Comparison of ENCODE assay signal across 1 cellular context in the genomic region with DNA sequence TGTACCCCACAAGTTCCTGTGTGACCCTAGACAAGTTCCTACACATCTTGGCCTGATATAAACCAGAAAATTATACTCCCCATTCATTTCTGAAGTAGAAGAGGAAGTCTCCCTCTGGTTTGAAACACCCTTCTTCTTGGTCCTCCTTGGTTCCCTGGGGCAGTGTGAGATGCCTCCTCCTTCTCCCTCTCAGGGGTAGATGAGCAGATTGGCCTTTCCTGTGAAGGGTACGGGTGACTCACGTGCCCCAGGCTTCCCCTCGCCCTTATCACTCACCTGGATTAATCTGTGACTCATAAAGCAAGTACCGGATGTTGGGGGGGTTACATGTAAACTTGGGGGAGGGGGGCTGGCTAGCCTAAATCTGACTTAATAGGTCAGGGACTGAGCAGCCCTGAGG.
TF ChIP-seq lines count a peak whose summit lies in the region.

No MANE protein-coding gene starts in this region.

TF ChIP-seq in GM12878, 131 proteins besides CTCF, POLR2A, EP300 and RAD21:
- TF ChIP-seq IRF4 (IDR thresholded peaks at IDR 0.05; ENCODE audit: low read depth, low read length) (peak; percentile 58; the same call in 1 of the 2 replicates), RCOR1 (conservative IDR thresholded peaks at IDR 0.05; ENCODE audit: low read depth, low read length) (no peak), SIX5 (IDR thresholded peaks at IDR 0.05; ENCODE audit: low read depth, low read length, severe bottlenecking) (no peak), MEF2A (IDR thresholded peaks at IDR 0.05; ENCODE audit: insufficient read depth, low read depth, low read length) (0 out of 2 replicates have a peak, but pooled peaks have one; percentile 43), YBX1 (IDR thresholded peaks at IDR 0.05) (no peak), DPF2 (IDR thresholded peaks at IDR 0.05) (peak; percentile 33; the same call in 1 of the 2 replicates), FOS (IDR thresholded peaks at IDR 0.05; ENCODE audit: borderline replicate concordance, extremely low read depth, insufficient read length) (no peak), IKZF1 (conservative IDR thresholded peaks at IDR 0.05) (peak; percentile 38), SP1 (IDR thresholded peaks at IDR 0.05; ENCODE audit: low read depth, low read length) (no peak), SREBF1 (IDR thresholded peaks at IDR 0.05; ENCODE audit: low read length) (no peak), PAX8 (IDR thresholded peaks at IDR 0.05) (no peak), EZH2 (IDR thresholded peaks at IDR 0.05; ENCODE audit: borderline replicate concordance, control insufficient read depth, low read depth, low read length) (no peak), SMC3 (IDR thresholded peaks at IDR 0.05; ENCODE audit: borderline replicate concordance, low read length) (no peak), NR2F1 (conservative IDR thresholded peaks at IDR 0.05) (0 out of 2 replicates have a peak, but pooled peaks have one; percentile 24), BHLHE40 (IDR thresholded peaks at IDR 0.05; ENCODE audit: borderline replicate concordance in 1 of 2, low read depth in 2 of 2, low read length in 1 of 2) (peak; percentile 85 to 86), CEBPB (IDR thresholded peaks at IDR 0.05; ENCODE audit: borderline replicate concordance in 1 of 2, low read depth in 2 of 2, low read length in 2 of 2) (no peak), FOXK2 (IDR thresholded peaks at IDR 0.05) (no peak), JUNB (IDR thresholded peaks at IDR 0.05) (peak; percentile 87), RUNX3 (IDR thresholded peaks at IDR 0.05; ENCODE audit: low read length) (peak; percentile 68), RBBP5 (conservative IDR thresholded peaks at IDR 0.05) (no peak), CBFB (IDR thresholded peaks at IDR 0.05; ENCODE audit: low read depth) (no peak), JUND (IDR thresholded peaks at IDR 0.05; ENCODE audit: low read depth, low read length) (no peak), SMAD5 (IDR thresholded peaks at IDR 0.05; ENCODE audit: low read depth) (no peak), MTA3 (IDR thresholded peaks at IDR 0.05; ENCODE audit: borderline replicate concordance, low read length) (0 out of 2 replicates have a peak, but pooled peaks have one; percentile 54), ASH2L (IDR thresholded peaks at IDR 0.05; ENCODE audit: borderline replicate concordance, low read depth) (no peak), CREM (IDR thresholded peaks at IDR 0.05; ENCODE audit: low read depth) (peak; percentile 46; the same call in 1 of the 2 replicates), RB1 (IDR thresholded peaks at IDR 0.05; ENCODE audit: borderline replicate concordance) (no peak), ZNF274 (IDR thresholded peaks at IDR 0.05; ENCODE audit: insufficient read depth, insufficient read length) (no peak), ETV6 (conservative IDR thresholded peaks at IDR 0.05 in 1 of 2, IDR thresholded peaks at IDR 0.05 in 1 of 2; ENCODE audit: borderline replicate concordance in 1 of 2, low read depth in 1 of 2) (peak in 1 of 2 experiments; percentile 54; a peak in 1 of 4 replicates), ESRRA (IDR thresholded peaks at IDR 0.05; ENCODE audit: low read length) (no peak), NFIC (IDR thresholded peaks at IDR 0.05; ENCODE audit: low read depth, low read length) (0 out of 2 replicates have a peak, but pooled peaks have one; percentile 23), KLF5 (IDR thresholded peaks at IDR 0.05; ENCODE audit: partially characterized antibody) (no peak), IKZF2 (IDR thresholded peaks at IDR 0.05) (peak in 1 of 2 experiments; percentile 32; a peak in 2 of 4 replicates), SRF (IDR thresholded peaks at IDR 0.05; ENCODE audit: low read depth in 2 of 2, low read length in 2 of 2) (no peak), SPI1 (IDR thresholded peaks at IDR 0.05; ENCODE audit: borderline replicate concordance, insufficient read depth, low read depth, low read length) (peak; percentile 77; the same call in 1 of the 2 replicates), YY1 (IDR thresholded peaks at IDR 0.05; ENCODE audit: low read depth, low read length) (no peak), EGR1 (IDR thresholded peaks at IDR 0.05; ENCODE audit: borderline replicate concordance in 1 of 2, low read depth in 2 of 2, low read length in 2 of 2) (0 out of 3 replicates have a peak, but pooled peaks of 1 of the 2 experiments have one; percentile 9), EED (IDR thresholded peaks at IDR 0.05; ENCODE audit: low read depth) (peak; percentile 56), TBL1XR1 (IDR thresholded peaks at IDR 0.05; ENCODE audit: low read depth, low read length) (no peak)
- TF ChIP-seq, protein P1, sequence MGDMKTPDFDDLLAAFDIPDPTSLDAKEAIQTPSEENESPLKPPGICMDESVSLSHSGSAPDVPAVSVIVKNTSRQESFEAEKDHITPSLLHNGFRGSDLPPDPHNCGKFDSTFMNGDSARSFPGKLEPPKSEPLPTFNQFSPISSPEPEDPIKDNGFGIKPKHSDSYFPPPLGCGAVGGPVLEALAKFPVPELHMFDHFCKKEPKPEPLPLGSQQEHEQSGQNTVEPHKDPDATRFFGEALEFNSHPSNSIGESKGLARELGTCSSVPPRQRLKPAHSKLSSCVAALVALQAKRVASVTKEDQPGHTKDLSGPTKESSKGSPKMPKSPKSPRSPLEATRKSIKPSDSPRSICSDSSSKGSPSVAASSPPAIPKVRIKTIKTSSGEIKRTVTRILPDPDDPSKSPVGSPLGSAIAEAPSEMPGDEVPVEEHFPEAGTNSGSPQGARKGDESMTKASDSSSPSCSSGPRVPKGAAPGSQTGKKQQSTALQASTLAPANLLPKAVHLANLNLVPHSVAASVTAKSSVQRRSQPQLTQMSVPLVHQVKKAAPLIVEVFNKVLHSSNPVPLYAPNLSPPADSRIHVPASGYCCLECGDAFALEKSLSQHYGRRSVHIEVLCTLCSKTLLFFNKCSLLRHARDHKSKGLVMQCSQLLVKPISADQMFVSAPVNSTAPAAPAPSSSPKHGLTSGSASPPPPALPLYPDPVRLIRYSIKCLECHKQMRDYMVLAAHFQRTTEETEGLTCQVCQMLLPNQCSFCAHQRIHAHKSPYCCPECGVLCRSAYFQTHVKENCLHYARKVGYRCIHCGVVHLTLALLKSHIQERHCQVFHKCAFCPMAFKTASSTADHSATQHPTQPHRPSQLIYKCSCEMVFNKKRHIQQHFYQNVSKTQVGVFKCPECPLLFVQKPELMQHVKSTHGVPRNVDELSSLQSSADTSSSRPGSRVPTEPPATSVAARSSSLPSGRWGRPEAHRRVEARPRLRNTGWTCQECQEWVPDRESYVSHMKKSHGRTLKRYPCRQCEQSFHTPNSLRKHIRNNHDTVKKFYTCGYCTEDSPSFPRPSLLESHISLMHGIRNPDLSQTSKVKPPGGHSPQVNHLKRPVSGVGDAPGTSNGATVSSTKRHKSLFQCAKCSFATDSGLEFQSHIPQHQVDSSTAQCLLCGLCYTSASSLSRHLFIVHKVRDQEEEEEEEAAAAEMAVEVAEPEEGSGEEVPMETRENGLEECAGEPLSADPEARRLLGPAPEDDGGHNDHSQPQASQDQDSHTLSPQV (IDR thresholded peaks at IDR 0.05): no peak
- TF ChIP-seq, protein P2, sequence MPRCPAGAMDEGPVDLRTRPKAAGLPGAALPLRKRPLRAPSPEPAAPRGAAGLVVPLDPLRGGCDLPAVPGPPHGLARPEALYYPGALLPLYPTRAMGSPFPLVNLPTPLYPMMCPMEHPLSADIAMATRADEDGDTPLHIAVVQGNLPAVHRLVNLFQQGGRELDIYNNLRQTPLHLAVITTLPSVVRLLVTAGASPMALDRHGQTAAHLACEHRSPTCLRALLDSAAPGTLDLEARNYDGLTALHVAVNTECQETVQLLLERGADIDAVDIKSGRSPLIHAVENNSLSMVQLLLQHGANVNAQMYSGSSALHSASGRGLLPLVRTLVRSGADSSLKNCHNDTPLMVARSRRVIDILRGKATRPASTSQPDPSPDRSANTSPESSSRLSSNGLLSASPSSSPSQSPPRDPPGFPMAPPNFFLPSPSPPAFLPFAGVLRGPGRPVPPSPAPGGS (IDR thresholded peaks at IDR 0.05; ENCODE audit: borderline replicate concordance, insufficient read depth, low read depth, low read length, poor library complexity, severe bottlenecking): no peak
- TF ChIP-seq, protein P3, sequence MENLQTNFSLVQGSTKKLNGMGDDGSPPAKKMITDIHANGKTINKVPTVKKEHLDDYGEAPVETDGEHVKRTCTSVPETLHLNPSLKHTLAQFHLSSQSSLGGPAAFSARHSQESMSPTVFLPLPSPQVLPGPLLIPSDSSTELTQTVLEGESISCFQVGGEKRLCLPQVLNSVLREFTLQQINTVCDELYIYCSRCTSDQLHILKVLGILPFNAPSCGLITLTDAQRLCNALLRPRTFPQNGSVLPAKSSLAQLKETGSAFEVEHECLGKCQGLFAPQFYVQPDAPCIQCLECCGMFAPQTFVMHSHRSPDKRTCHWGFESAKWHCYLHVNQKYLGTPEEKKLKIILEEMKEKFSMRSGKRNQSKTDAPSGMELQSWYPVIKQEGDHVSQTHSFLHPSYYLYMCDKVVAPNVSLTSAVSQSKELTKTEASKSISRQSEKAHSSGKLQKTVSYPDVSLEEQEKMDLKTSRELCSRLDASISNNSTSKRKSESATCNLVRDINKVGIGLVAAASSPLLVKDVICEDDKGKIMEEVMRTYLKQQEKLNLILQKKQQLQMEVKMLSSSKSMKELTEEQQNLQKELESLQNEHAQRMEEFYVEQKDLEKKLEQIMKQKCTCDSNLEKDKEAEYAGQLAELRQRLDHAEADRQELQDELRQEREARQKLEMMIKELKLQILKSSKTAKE (IDR thresholded peaks at IDR 0.05; ENCODE audit: low read depth, poor library complexity, severe bottlenecking): no peak
- TF ChIP-seq, protein P4, sequence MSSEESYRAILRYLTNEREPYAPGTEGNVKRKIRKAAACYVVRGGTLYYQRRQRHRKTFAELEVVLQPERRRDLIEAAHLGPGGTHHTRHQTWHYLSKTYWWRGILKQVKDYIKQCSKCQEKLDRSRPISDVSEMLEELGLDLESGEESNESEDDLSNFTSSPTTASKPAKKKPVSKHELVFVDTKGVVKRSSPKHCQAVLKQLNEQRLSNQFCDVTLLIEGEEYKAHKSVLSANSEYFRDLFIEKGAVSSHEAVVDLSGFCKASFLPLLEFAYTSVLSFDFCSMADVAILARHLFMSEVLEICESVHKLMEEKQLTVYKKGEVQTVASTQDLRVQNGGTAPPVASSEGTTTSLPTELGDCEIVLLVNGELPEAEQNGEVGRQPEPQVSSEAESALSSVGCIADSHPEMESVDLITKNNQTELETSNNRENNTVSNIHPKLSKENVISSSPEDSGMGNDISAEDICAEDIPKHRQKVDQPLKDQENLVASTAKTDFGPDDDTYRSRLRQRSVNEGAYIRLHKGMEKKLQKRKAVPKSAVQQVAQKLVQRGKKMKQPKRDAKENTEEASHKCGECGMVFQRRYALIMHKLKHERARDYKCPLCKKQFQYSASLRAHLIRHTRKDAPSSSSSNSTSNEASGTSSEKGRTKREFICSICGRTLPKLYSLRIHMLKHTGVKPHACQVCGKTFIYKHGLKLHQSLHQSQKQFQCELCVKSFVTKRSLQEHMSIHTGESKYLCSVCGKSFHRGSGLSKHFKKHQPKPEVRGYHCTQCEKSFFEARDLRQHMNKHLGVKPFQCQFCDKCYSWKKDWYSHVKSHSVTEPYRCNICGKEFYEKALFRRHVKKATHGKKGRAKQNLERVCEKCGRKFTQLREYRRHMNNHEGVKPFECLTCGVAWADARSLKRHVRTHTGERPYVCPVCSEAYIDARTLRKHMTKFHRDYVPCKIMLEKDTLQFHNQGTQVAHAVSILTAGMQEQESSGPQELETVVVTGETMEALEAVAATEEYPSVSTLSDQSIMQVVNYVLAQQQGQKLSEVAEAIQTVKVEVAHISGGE (CRISPR knock-in tag; IDR thresholded peaks at IDR 0.05): no peak
- TF ChIP-seq, protein P5, sequence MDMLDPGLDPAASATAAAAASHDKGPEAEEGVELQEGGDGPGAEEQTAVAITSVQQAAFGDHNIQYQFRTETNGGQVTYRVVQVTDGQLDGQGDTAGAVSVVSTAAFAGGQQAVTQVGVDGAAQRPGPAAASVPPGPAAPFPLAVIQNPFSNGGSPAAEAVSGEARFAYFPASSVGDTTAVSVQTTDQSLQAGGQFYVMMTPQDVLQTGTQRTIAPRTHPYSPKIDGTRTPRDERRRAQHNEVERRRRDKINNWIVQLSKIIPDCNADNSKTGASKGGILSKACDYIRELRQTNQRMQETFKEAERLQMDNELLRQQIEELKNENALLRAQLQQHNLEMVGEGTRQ (IDR thresholded peaks at IDR 0.05; ENCODE audit: borderline replicate concordance, low read depth, low read length): no peak
- TF ChIP-seq, protein P6, sequence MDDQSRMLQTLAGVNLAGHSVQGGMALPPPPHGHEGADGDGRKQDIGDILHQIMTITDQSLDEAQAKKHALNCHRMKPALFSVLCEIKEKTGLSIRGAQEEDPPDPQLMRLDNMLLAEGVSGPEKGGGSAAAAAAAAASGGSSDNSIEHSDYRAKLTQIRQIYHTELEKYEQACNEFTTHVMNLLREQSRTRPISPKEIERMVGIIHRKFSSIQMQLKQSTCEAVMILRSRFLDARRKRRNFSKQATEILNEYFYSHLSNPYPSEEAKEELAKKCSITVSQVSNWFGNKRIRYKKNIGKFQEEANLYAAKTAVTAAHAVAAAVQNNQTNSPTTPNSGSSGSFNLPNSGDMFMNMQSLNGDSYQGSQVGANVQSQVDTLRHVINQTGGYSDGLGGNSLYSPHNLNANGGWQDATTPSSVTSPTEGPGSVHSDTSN (IDR thresholded peaks at IDR 0.05; ENCODE audit: insufficient replicate concordance, low read depth, low read length): no peak
- TF ChIP-seq, protein P7, sequence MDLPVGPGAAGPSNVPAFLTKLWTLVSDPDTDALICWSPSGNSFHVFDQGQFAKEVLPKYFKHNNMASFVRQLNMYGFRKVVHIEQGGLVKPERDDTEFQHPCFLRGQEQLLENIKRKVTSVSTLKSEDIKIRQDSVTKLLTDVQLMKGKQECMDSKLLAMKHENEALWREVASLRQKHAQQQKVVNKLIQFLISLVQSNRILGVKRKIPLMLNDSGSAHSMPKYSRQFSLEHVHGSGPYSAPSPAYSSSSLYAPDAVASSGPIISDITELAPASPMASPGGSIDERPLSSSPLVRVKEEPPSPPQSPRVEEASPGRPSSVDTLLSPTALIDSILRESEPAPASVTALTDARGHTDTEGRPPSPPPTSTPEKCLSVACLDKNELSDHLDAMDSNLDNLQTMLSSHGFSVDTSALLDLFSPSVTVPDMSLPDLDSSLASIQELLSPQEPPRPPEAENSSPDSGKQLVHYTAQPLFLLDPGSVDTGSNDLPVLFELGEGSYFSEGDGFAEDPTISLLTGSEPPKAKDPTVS (IDR thresholded peaks at IDR 0.05; ENCODE audit: low read depth, low read length): no peak
- TF ChIP-seq, protein P8, sequence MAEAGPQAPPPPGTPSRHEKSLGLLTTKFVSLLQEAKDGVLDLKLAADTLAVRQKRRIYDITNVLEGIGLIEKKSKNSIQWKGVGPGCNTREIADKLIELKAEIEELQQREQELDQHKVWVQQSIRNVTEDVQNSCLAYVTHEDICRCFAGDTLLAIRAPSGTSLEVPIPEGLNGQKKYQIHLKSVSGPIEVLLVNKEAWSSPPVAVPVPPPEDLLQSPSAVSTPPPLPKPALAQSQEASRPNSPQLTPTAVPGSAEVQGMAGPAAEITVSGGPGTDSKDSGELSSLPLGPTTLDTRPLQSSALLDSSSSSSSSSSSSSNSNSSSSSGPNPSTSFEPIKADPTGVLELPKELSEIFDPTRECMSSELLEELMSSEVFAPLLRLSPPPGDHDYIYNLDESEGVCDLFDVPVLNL (IDR thresholded peaks at IDR 0.05; ENCODE audit: low read depth, low read length): no peak
